Comparison of ENCODE assay signal across 8 cellular contexts in the genomic region with DNA sequence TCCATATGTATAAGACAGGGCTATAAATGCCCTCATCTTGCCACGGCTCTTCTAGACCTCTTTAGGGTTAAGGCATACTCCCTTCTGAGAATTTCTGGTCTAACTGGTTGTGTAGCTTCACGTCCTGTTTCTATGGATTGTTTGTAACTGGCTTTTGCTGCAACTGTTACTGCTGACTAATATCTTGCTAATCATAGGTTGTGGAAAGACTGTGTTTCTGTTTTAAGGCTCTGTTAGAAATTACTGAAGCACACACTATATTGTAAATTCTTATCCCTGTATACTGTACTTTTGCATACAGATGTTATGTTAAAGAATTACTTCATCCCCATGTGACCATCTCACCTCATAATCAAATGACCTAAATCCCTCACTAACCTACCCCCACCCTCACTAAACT.
DNase-seq lines count a peak whose midpoint lies in the region; ATAC-seq, FAIRE-seq and TF ChIP-seq lines count a peak whose summit lies in the region.
"Not testable (repeated sequence)": the region's sequence is repeated elsewhere in the genome, so short reads cannot be mapped to it uniquely, and the experiment has no call there.

No MANE protein-coding gene starts in this region.

- intact Hi-C loops in PC-9 (cut with micrococcal nuclease; ENCODE audit: unreplicated experiment); activated CD4-positive, alpha-beta T cell treated with anti-CD3 and anti-CD28 coated beads, Interleukin-2, amount 10 ng/mL, durations not matched to agents 24 days and 14 days (cut with micrococcal nuclease): not testable (repeated sequence)

- FAIRE-seq in GM18507 (lab: Jason Lieb, UNC) (peak; percentile 38), endometrium (lab: Jason Lieb, UNC) (peak; percentile 21)

- peaks cover 65% of the 10 kb centered on the region for H3K4me1 ChIP-seq in PC-9 (replicated peaks; ENCODE audit: insufficient read depth)

- H3K27me3 ChIP-seq in PC-9 (ENCODE audit: insufficient read depth, low read depth), result not testable (repeated sequence)

- not testable (repeated sequence) for TF ChIP-seq CTCF in PC-9 (conservative IDR thresholded peaks at IDR 0.05)

- peaks cover 22% of the 10 kb centered on the region; the same call in 1 of the 2 replicates for H3F3A ChIP-seq in PC-9 (ENCODE audit: insufficient read depth, low read depth)

- H3K27ac ChIP-seq in PC-9, result peak overlapping the region; percentile 68

- not testable (repeated sequence) for H3K27me3 Mint-ChIP-seq in activated CD4-positive, alpha-beta T cell treated with anti-CD3 and anti-CD28 coated beads, Interleukin-2, amount 10 ng/mL, durations not matched to agents 24 days and 14 days; activated T-helper 17 cell treated with anti-CD3 and anti-CD28 coated beads, Interleukin-2, amount 50 U/mL, for 72 hours; natural killer cell treated with Interleukin-12 subunit alpha and Interleukin-12 subunit beta and Interleukin-15 and Interleukin-18, amount 100 ng/mL, for 72 hours

- CTCF ChIA-PET in PC-9 (lab: Charles Lee), result not testable (repeated sequence)

- not testable (repeated sequence) for ATAC-seq in activated T-helper 17 cell treated with anti-CD3 and anti-CD28 coated beads, Interleukin-2, amount 50 U/mL, for 72 hours (replicated peaks); natural killer cell treated with Interleukin-12 subunit alpha and Interleukin-12 subunit beta and Interleukin-15 and Interleukin-18, amount 100 ng/mL, for 72 hours; stimulated activated effector memory CD8-positive, alpha-beta T cell treated with anti-CD3 and anti-CD28 coated beads, Interleukin-12 subunit alpha, Interleukin-12 subunit beta, amount 100 ng/mL, for 72 hours

- peak overlapping the region; percentile 71 for H3K27ac Mint-ChIP-seq in activated CD4-positive, alpha-beta T cell treated with anti-CD3 and anti-CD28 coated beads, Interleukin-2, amount 10 ng/mL, durations not matched to agents 24 days and 14 days
- peak overlapping the region; percentile 40 for H3K27ac Mint-ChIP-seq in activated T-helper 17 cell treated with anti-CD3 and anti-CD28 coated beads, Interleukin-2, amount 50 U/mL, for 72 hours
- peak overlapping the region; percentile 71 to 76 for H3K27ac Mint-ChIP-seq in natural killer cell treated with Interleukin-12 subunit alpha and Interleukin-12 subunit beta and Interleukin-15 and Interleukin-18, amount 100 ng/mL, for 72 hours
- peak overlapping the region; percentile 48 for H3K27ac Mint-ChIP-seq in stimulated activated effector memory CD8-positive, alpha-beta T cell treated with anti-CD3 and anti-CD28 coated beads, Interleukin-12 subunit alpha, Interleukin-12 subunit beta, amount 100 ng/mL, for 72 hours

- not testable (repeated sequence) for H4K20me1 ChIP-seq in PC-9 (ENCODE audit: insufficient read depth)

- H3K4me2 ChIP-seq in PC-9, result peak overlapping the region; percentile 66

- H3K9me3 Mint-ChIP-seq in activated CD4-positive, alpha-beta T cell treated with anti-CD3 and anti-CD28 coated beads, Interleukin-2, amount 10 ng/mL, durations not matched to agents 24 days and 14 days; activated T-helper 17 cell treated with anti-CD3 and anti-CD28 coated beads, Interleukin-2, amount 50 U/mL, for 72 hours; natural killer cell treated with Interleukin-12 subunit alpha and Interleukin-12 subunit beta and Interleukin-15 and Interleukin-18, amount 100 ng/mL, for 72 hours; stimulated activated effector memory CD8-positive, alpha-beta T cell treated with anti-CD3 and anti-CD28 coated beads, Interleukin-12 subunit alpha, Interleukin-12 subunit beta, amount 100 ng/mL, for 72 hours: not testable (repeated sequence)

- not testable (repeated sequence) for BruUV-seq in PC-9 (replicated peaks; lab: Mats Ljungman, UMichigan)

- peaks cover 66% of the 10 kb centered on the region for H3K4me1 Mint-ChIP-seq in activated CD4-positive, alpha-beta T cell treated with anti-CD3 and anti-CD28 coated beads, Interleukin-2, amount 10 ng/mL, durations not matched to agents 24 days and 14 days
- peaks cover 49% of the 10 kb centered on the region for H3K4me1 Mint-ChIP-seq in activated T-helper 17 cell treated with anti-CD3 and anti-CD28 coated beads, Interleukin-2, amount 50 U/mL, for 72 hours
- peaks cover 40 to 46% of the 10 kb centered on the region in 2 donors for H3K4me1 Mint-ChIP-seq in natural killer cell treated with Interleukin-12 subunit alpha and Interleukin-12 subunit beta and Interleukin-15 and Interleukin-18, amount 100 ng/mL, for 72 hours (ENCODE audit: low read depth in 2 of 2)
- peaks cover 61% of the 10 kb centered on the region for H3K4me1 Mint-ChIP-seq in stimulated activated effector memory CD8-positive, alpha-beta T cell treated with anti-CD3 and anti-CD28 coated beads, Interleukin-12 subunit alpha, Interleukin-12 subunit beta, amount 100 ng/mL, for 72 hours

- not testable (repeated sequence) for H2AFZ ChIP-seq in PC-9

- H3K9me2 ChIP-seq in PC-9 (ENCODE audit: insufficient read depth), result not testable (repeated sequence)

- H3K4me3 Mint-ChIP-seq in activated CD4-positive, alpha-beta T cell treated with anti-CD3 and anti-CD28 coated beads, Interleukin-2, amount 10 ng/mL, durations not matched to agents 24 days and 14 days, result peak overlapping the region; percentile 15
- H3K4me3 Mint-ChIP-seq in activated T-helper 17 cell treated with anti-CD3 and anti-CD28 coated beads, Interleukin-2, amount 50 U/mL, for 72 hours, result peak overlapping the region; percentile 17
- peak overlapping the region; percentile 60 for H3K4me3 Mint-ChIP-seq in natural killer cell treated with Interleukin-12 subunit alpha and Interleukin-12 subunit beta and Interleukin-15 and Interleukin-18, amount 100 ng/mL, for 72 hours
- H3K4me3 Mint-ChIP-seq in stimulated activated effector memory CD8-positive, alpha-beta T cell treated with anti-CD3 and anti-CD28 coated beads, Interleukin-12 subunit alpha, Interleukin-12 subunit beta, amount 100 ng/mL, for 72 hours, result peak overlapping the region; percentile 18

- not testable (repeated sequence) for H3K79me2 ChIP-seq in PC-9 (ENCODE audit: low read depth)

- POLR2A ChIA-PET in PC-9 (lab: Charles Lee; ENCODE audit: unreplicated experiment), result not testable (repeated sequence)

- not testable (repeated sequence) for H3K9me3 ChIP-seq in PC-9 (ENCODE audit: insufficient read depth, low read depth)

- peaks cover 50% of the 10 kb centered on the region for H3K36me3 Mint-ChIP-seq in activated CD4-positive, alpha-beta T cell treated with anti-CD3 and anti-CD28 coated beads, Interleukin-2, amount 10 ng/mL, durations not matched to agents 24 days and 14 days (ENCODE audit: low read depth)
- peaks cover 73% of the 10 kb centered on the region for H3K36me3 Mint-ChIP-seq in activated T-helper 17 cell treated with anti-CD3 and anti-CD28 coated beads, Interleukin-2, amount 50 U/mL, for 72 hours (ENCODE audit: low read depth)
- peaks cover 11% of the 10 kb centered on the region for H3K36me3 Mint-ChIP-seq in natural killer cell treated with Interleukin-12 subunit alpha and Interleukin-12 subunit beta and Interleukin-15 and Interleukin-18, amount 100 ng/mL, for 72 hours
- peaks cover 20% of the 10 kb centered on the region for H3K36me3 Mint-ChIP-seq in stimulated activated effector memory CD8-positive, alpha-beta T cell treated with anti-CD3 and anti-CD28 coated beads, Interleukin-12 subunit alpha, Interleukin-12 subunit beta, amount 100 ng/mL, for 72 hours

- DNase-seq in GM18507 (ENCODE audit: extremely low spot score, insufficient read length, low read depth); activated CD4-positive, alpha-beta T cell treated with anti-CD3 and anti-CD28 coated beads, Interleukin-2, amount 10 ng/mL, durations not matched to agents 24 days and 14 days; natural killer cell treated with Interleukin-12 subunit alpha and Interleukin-12 subunit beta and Interleukin-15 and Interleukin-18, amount 100 ng/mL, for 72 hours (ENCODE audit: low spot score); stimulated activated effector memory CD8-positive, alpha-beta T cell treated with anti-CD3 and anti-CD28 coated beads, Interleukin-12 subunit alpha, Interleukin-12 subunit beta, amount 100 ng/mL, for 72 hours (ENCODE audit: low spot score in 2 of 2): not testable (repeated sequence)
- DNase-seq in LHCN-M2 (ENCODE audit: low read depth), result peak; percentile 30
- peak; percentile 15 to 82 for DNase-seq in PC-9

- H3K4me3 ChIP-seq in PC-9, result peak overlapping the region; percentile 31; the same call in 1 of the 2 replicates

- H3K36me3 ChIP-seq in PC-9 (ENCODE audit: low read depth), result not testable (repeated sequence)
